Comparison of ENCODE assay signal across 16 cellular contexts in genomic region chr10:113019692-113020424, GRCh38.
DNase-seq lines count a peak whose midpoint lies in the region; ATAC-seq, FAIRE-seq and TF ChIP-seq lines count a peak whose summit lies in the region.
"Had no signal": no experiment of that assay in that cellular context is flagged by ENCODE, and none has a peak within 500 bp of the region (broad histone marks: within the 10 kb centered on the region; RNA-seq: fewer than 3 reads in every experiment).

No MANE protein-coding gene starts in this region.

- no peaks in the 10 kb centered on the region for H3K27me3 ChIP-seq in HepG2 (ENCODE audit: control insufficient read depth in 1 of 2, insufficient read depth in 2 of 2, low read length in 2 of 2)
- H3K27me3 ChIP-seq: suprapubic skin had no signal

- ATAC-seq in HepG2: peak; percentile 75
- ATAC-seq: naive thymus-derived CD8-positive, alpha-beta T cell had no signal

- peak overlapping the region; percentile 63 for H3K4me2 ChIP-seq in HepG2 (ENCODE audit: low read depth, low read length)

- DNase-seq in NCI-H2107 treated with DMSO at 0.1 percent for 48 hours (lab: John Stamatoyannopoulos, UW; ENCODE audit: unreplicated experiment) (peak; percentile 61), NCI-H2107 (lab: John Stamatoyannopoulos, UW) (no peak), NCI-H774 (lab: John Stamatoyannopoulos, UW) (peak; percentile 49), HepG2 (ENCODE audit: low spot score) (peak; percentile 81), type B pancreatic cell (ENCODE audit: extremely low spot score, unreplicated experiment) (no peak), NCI-H524 (lab: John Stamatoyannopoulos, UW) (no peak), globus pallidus (ENCODE audit: low spot score) (no peak)
- no peak for DNase-seq in stimulated activated CD4-positive, alpha-beta T cell treated with anti-CD3 and anti-CD28 coated beads, Interleukin-4, amount 100 ng/mL, for 1 hour
- DNase-seq: activated CD4-positive, alpha-beta memory T cell treated with anti-CD3 and anti-CD28 coated beads, Interleukin-2, amount 10 ng/mL, durations not matched to agents 7 days and 5 days; activated effector memory CD4-positive, alpha-beta T cell treated with Interleukin-2 at 50 U/mL for 16 hours; effector memory CD4-positive, alpha-beta T cell; foreskin fibroblast; KBM-7; naive thymus-derived CD8-positive, alpha-beta T cell; NCI-H446 treated with DMSO at 0.1 percent for 48 hours had no signal

- no TSS peak for BruUV-seq in HepG2 (replicated peaks; lab: Mats Ljungman, UMichigan)

- H4K20me1 ChIP-seq in HepG2 (ENCODE audit: insufficient read depth, low read length): peaks cover 92% of the 10 kb centered on the region

- H3K4me3 Mint-ChIP-seq in type B pancreatic cell: peak overlapping the region; percentile 65
- H3K4me3 Mint-ChIP-seq: activated CD4-positive, alpha-beta memory T cell treated with anti-CD3 and anti-CD28 coated beads, Interleukin-2, amount 10 ng/mL, durations not matched to agents 7 days and 5 days; naive thymus-derived CD8-positive, alpha-beta T cell had no signal

- peaks cover 3% of the 10 kb centered on the region for H3K27me3 Mint-ChIP-seq in type B pancreatic cell
- H3K27me3 Mint-ChIP-seq: activated CD4-positive, alpha-beta memory T cell treated with anti-CD3 and anti-CD28 coated beads, Interleukin-2, amount 10 ng/mL, durations not matched to agents 7 days and 5 days had no signal

- H3K36me3 Mint-ChIP-seq in type B pancreatic cell: no peaks in the 10 kb centered on the region
- H3K36me3 Mint-ChIP-seq: naive thymus-derived CD8-positive, alpha-beta T cell had no signal

- FAIRE-seq in HepG2 (lab: Jason Lieb, UNC): peak; percentile 88

- peaks cover 4 to 8% of the 10 kb centered on the region in 2 experiments; a peak in 3 of 5 replicates for H3K36me3 ChIP-seq in HepG2 (replicated peaks in 1 of 2; ENCODE audit: control insufficient read depth in 1 of 2, insufficient read depth in 2 of 2, low read length in 2 of 2)
- H3K36me3 ChIP-seq: suprapubic skin had no signal

- TF ChIP-seq POLR2A in HepG2 (IDR thresholded peaks at IDR 0.05; ENCODE audit: insufficient read depth in 1 of 2, low read depth in 2 of 2, low read length in 2 of 2): no peak

- H3K9me3 Mint-ChIP-seq in type B pancreatic cell: no peaks in the 10 kb centered on the region
- H3K9me3 Mint-ChIP-seq: activated CD4-positive, alpha-beta memory T cell treated with anti-CD3 and anti-CD28 coated beads, Interleukin-2, amount 10 ng/mL, durations not matched to agents 7 days and 5 days; naive thymus-derived CD8-positive, alpha-beta T cell had no signal

- no peak overlapping the region for H3K9ac ChIP-seq in HepG2 (ENCODE audit: insufficient read depth, low read depth, low read length)

- H3K9me3 ChIP-seq in HepG2 (ENCODE audit: low read length): no peaks in the 10 kb centered on the region
- H3K9me3 ChIP-seq: suprapubic skin had no signal

- 18% methylated on average over 11 of the region's 11 CpGs for WGBS in HepG2 (ENCODE audit: low lambda C conversion rate)

- no peak overlapping the region for H2AFZ ChIP-seq in HepG2 (ENCODE audit: low read length)

- peak overlapping the region; percentile 46 for H3K27ac ChIP-seq in HepG2 (ENCODE audit: extremely low read length, insufficient read depth, low read length)

- POLR2A ChIA-PET in HepG2 (lab: Yijun Ruan, JAX): interaction anchor here (0.8 to 1.2 kb wide), 3 partner anchors 12 to 67 kb away, joined by 3 to 4 read pairs (median 3); no protein-coding TSS in a partner anchor

- peaks cover 82% of the 10 kb centered on the region for H3K79me2 ChIP-seq in HepG2 (ENCODE audit: insufficient read depth, low read length)

- TF ChIP-seq CTCF in HepG2 (CRISPR knock-in tag; IDR thresholded peaks at IDR 0.05) (no peak), type B pancreatic cell (conservative IDR thresholded peaks at IDR 0.05) (no peak)

- H3K27ac Mint-ChIP-seq in type B pancreatic cell: peak overlapping the region; percentile 35
- H3K27ac Mint-ChIP-seq: activated CD4-positive, alpha-beta memory T cell treated with anti-CD3 and anti-CD28 coated beads, Interleukin-2, amount 10 ng/mL, durations not matched to agents 7 days and 5 days; naive thymus-derived CD8-positive, alpha-beta T cell had no signal

- H3K4me1 ChIP-seq in HepG2 (ENCODE audit: insufficient read depth, low read length): peaks cover 58% of the 10 kb centered on the region

- TF ChIP-seq EP300 in HepG2 (IDR thresholded peaks at IDR 0.05; ENCODE audit: low read depth in 2 of 2, low read length in 2 of 2) (peak in 1 of 2 experiments; percentile 77; a peak in 2 of 4 replicates), HepG2 (CRISPR knock-in tag; IDR thresholded peaks at IDR 0.05; ENCODE audit: borderline replicate concordance) (peak; percentile 38; the same call in 1 of the 2 replicates)

- peak overlapping the region in 1 of 3 experiments; percentile 17; a peak in 1 of 6 replicates for H3K4me3 ChIP-seq in HepG2 (replicated peaks in 1 of 3; ENCODE audit: insufficient read depth in 1 of 3, low read depth in 2 of 3, low read length in 3 of 3)
- H3K4me3 ChIP-seq: suprapubic skin had no signal

- in situ Hi-C loops in HepG2 (cut with HindIII; ENCODE audit: extremely low pct_ligation_motif_present, low pct_unique_long_range_greater_than_20kb): no loop called here

- CTCF ChIA-PET in HepG2 (lab: Yijun Ruan, JAX; ENCODE audit: low intra/inter-chr PET ratio, low total read pairs): no interaction called here

- intact Hi-C loops in HepG2 (cut with micrococcal nuclease; ENCODE audit: unreplicated experiment): loop anchor here (5.0 kb wide), 1 partner anchor 52 kb away; no protein-coding TSS in a partner anchor

- peaks cover 57% of the 10 kb centered on the region for H3K4me1 Mint-ChIP-seq in type B pancreatic cell (ENCODE audit: unreplicated experiment)
- H3K4me1 Mint-ChIP-seq: activated CD4-positive, alpha-beta memory T cell treated with anti-CD3 and anti-CD28 coated beads, Interleukin-2, amount 10 ng/mL, durations not matched to agents 7 days and 5 days had no signal

- TF ChIP-seq RAD21 in HepG2 (CRISPR knock-in tag; IDR thresholded peaks at IDR 0.05): no peak

TF ChIP-seq in HepG2, 621 proteins besides CTCF, POLR2A, EP300 and RAD21 (continues in another document):
- TF ChIP-seq ARNTL (CRISPR knock-in tag; IDR thresholded peaks at IDR 0.05) (peak; percentile 60; the same call in 1 of the 2 replicates), SPEN (CRISPR knock-in tag; IDR thresholded peaks at IDR 0.05; ENCODE audit: low read depth) (peak; percentile 49; the same call in 1 of the 2 replicates), ZNF557 (CRISPR knock-in tag; IDR thresholded peaks at IDR 0.05) (0 out of 2 replicates have a peak, but pooled peaks have one; percentile 28), JUN (CRISPR knock-in tag; IDR thresholded peaks at IDR 0.05) (0 out of 2 replicates have a peak, but pooled peaks have one; percentile 72), AKAP8 (CRISPR knock-in tag; IDR thresholded peaks at IDR 0.05) (no peak), HNF1B (CRISPR knock-in tag; IDR thresholded peaks at IDR 0.05) (peak; percentile 58; the same call in 1 of the 2 replicates), MEF2D (CRISPR knock-in tag; IDR thresholded peaks at IDR 0.05) (peak; percentile 51; the same call in 1 of the 2 replicates), PITX1 (CRISPR knock-in tag; IDR thresholded peaks at IDR 0.05) (peak; percentile 54; the same call in 1 of the 2 replicates), HIVEP1 (CRISPR knock-in tag; IDR thresholded peaks at IDR 0.05) (no peak), HNF4A (CRISPR knock-in tag; IDR thresholded peaks at IDR 0.05) (peak; percentile 91), BCL6 (CRISPR knock-in tag; IDR thresholded peaks at IDR 0.05) (peak; percentile 87), ERF (CRISPR knock-in tag; IDR thresholded peaks at IDR 0.05) (peak; percentile 59), TFAP4 (IDR thresholded peaks at IDR 0.05; ENCODE audit: borderline replicate concordance, low read depth) (peak; percentile 95), ATF7 (IDR thresholded peaks at IDR 0.05) (no peak), ATF7 (CRISPR knock-in tag; IDR thresholded peaks at IDR 0.05) (peak; percentile 49; the same call in 1 of the 2 replicates), SP4 (CRISPR knock-in tag; IDR thresholded peaks at IDR 0.05) (peak; percentile 57; the same call in 1 of the 2 replicates), NBN (conservative IDR thresholded peaks at IDR 0.05) (no peak), MEIS1 (CRISPR knock-in tag; IDR thresholded peaks at IDR 0.05; ENCODE audit: borderline replicate concordance) (peak; percentile 98), TBX2 (CRISPR knock-in tag; IDR thresholded peaks at IDR 0.05; ENCODE audit: borderline replicate concordance) (peak; percentile 100), MIER2 (CRISPR knock-in tag; IDR thresholded peaks at IDR 0.05) (no peak), ZNF761 (CRISPR knock-in tag; conservative IDR thresholded peaks at IDR 0.05) (0 out of 2 replicates have a peak, but pooled peaks have one; percentile 31), ZFX (CRISPR knock-in tag; IDR thresholded peaks at IDR 0.05; ENCODE audit: low read depth) (0 out of 2 replicates have a peak, but pooled peaks have one; percentile 24), HDAC1 (CRISPR knock-in tag; IDR thresholded peaks at IDR 0.05) (peak; percentile 80)

Comparison
In these comparisons a context has a peak if more than half of its experiments do, and no peak if none do; other contexts are left out.
1. DNase-seq: peak in NCI-H2107 treated with DMSO at 0.1 percent for 48 hours (single experiment), NCI-H774 (single experiment) and HepG2 (single experiment); none in NCI-H2107 (single experiment), type B pancreatic cell (single experiment), stimulated activated CD4-positive, alpha-beta T cell treated with anti-CD3 and anti-CD28 coated beads, Interleukin-4, amount 100 ng/mL, for 1 hour (single experiment), NCI-H524 (0 of 2) and globus pallidus (single experiment).